In the genomic region with DNA sequence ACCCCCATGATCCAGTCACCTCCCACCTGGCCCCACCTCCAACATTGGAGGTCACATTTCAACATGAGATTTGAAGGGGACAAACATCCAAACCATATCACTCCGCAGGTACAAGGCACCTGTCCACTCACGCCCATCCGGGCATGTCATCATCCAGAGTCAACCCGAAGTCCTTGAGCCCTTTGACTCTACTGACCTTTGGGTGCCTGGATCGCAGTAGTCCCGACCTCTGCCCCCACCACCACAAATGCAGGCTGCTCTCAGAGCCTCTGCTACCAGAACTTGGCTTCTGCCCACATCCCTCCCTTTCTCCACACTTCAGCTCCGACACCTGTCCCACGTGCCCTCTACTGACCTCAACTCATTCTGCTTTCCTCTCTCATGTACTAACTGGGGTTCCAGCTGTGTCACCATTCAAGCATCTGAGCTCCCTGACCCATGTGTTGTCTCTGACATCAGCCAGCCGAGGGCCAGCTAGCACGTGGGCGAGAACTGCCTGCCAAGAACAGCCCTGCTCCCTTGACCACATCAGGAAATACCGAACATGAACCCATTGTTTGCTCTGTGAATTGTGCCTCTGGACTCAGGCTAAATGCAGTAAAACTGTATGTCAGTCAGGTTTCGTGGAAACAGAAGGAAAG, we compare ENCODE assay signal across 9 cellular contexts.
A peak's percentile ranks its signal among the peaks of the same experiment; 100 is the strongest.
DNase-seq lines count a peak whose midpoint lies in the region; ATAC-seq, FAIRE-seq and TF ChIP-seq lines count a peak whose summit lies in the region.
"Had no signal": no experiment of that assay in that cellular context is flagged by ENCODE, and none has a peak within 500 bp of the region (broad histone marks: within the 10 kb centered on the region; RNA-seq: fewer than 3 reads in every experiment).

No MANE protein-coding gene starts in this region.

- peaks cover 3% of the 10 kb centered on the region; the same call in 1 of the 2 replicates for H3K9me3 Mint-ChIP-seq in WTC11

- CTCF ChIA-PET in WTC11 (lab: Charles Lee): no interaction called here

- no peak overlapping the region for H3K4me3 Mint-ChIP-seq in WTC11

- no peak for TF ChIP-seq POLR2A in H54 (IDR thresholded peaks at IDR 0.05; ENCODE audit: low read depth, low read length)

- peak; percentile 20 for FAIRE-seq in H54 (lab: Jason Lieb, UNC)
- FAIRE-seq: TTC549 had no signal

- TF ChIP-seq CTCF in WTC11 (IDR thresholded peaks at IDR 0.05): no peak
- TF ChIP-seq CTCF in GM10266 (IDR thresholded peaks at IDR 0.05; ENCODE audit: control insufficient read depth, insufficient read depth, low read depth, missing control alignments): no peak

- ATAC-seq in WTC11 (no peak), HG03045 (IDR thresholded peaks at IDR 0.05; ENCODE audit: unreplicated experiment) (no peak)

- H3K4me1 Mint-ChIP-seq in WTC11: peaks cover 27% of the 10 kb centered on the region

- no peak overlapping the region for H3K27ac Mint-ChIP-seq in WTC11

- DNase-seq in H54 (ENCODE audit: insufficient read length, low spot score) (peak; percentile 61), WTC11 (ENCODE audit: low spot score) (no peak), glomerular endothelial cell (ENCODE audit: extremely low read depth, low read depth, low spot score) (peak; percentile 94), pulmonary artery endothelial cell (ENCODE audit: low read depth, low spot score) (peak; percentile 99), T-helper 2 cell (no peak), GM10266 (ENCODE audit: extremely low spot score) (no peak)
- DNase-seq in activated CD4-positive, CD25-positive, alpha-beta regulatory T cell (lab: John Stamatoyannopoulos, UW): no peak

- POLR2A ChIA-PET in WTC11 (lab: Charles Lee): interaction anchor here (0.5 kb wide), 1 partner anchor 251 kb away, joined by 4 read pairs; no protein-coding TSS in a partner anchor

- H3K27me3 Mint-ChIP-seq in WTC11 (ENCODE audit: low read depth): no peaks in the 10 kb centered on the region; the same call in 1 of the 2 replicates

- peaks cover 2% of the 10 kb centered on the region; the same call in 1 of the 2 replicates for H3K36me3 Mint-ChIP-seq in WTC11

TF ChIP-seq in WTC11, 78 proteins besides CTCF, POLR2A, EP300 and RAD21:
- TF ChIP-seq TCF7 (CRISPR knock-in tag; IDR thresholded peaks at IDR 0.05; ENCODE audit: low read depth): no peak
- TF ChIP-seq NFYB (CRISPR knock-in tag; conservative IDR thresholded peaks at IDR 0.05; ENCODE audit: low read depth): no peak
- TF ChIP-seq GABPB1 (CRISPR knock-in tag; IDR thresholded peaks at IDR 0.05): peak; percentile 93
- TF ChIP-seq, protein P1, sequence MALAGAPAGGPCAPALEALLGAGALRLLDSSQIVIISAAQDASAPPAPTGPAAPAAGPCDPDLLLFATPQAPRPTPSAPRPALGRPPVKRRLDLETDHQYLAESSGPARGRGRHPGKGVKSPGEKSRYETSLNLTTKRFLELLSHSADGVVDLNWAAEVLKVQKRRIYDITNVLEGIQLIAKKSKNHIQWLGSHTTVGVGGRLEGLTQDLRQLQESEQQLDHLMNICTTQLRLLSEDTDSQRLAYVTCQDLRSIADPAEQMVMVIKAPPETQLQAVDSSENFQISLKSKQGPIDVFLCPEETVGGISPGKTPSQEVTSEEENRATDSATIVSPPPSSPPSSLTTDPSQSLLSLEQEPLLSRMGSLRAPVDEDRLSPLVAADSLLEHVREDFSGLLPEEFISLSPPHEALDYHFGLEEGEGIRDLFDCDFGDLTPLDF (CRISPR knock-in tag; IDR thresholded peaks at IDR 0.05): no peak

Comparison
In these comparisons a context has a peak if more than half of its experiments do, and no peak if none do; other contexts are left out.
1. DNase-seq: peak in H54 (single experiment), glomerular endothelial cell (single experiment) and pulmonary artery endothelial cell (single experiment); none in WTC11 (single experiment), T-helper 2 cell (0 of 5), GM10266 (single experiment) and activated CD4-positive, CD25-positive, alpha-beta regulatory T cell (0 of 4).